In genomic region chr19:50353487-50353880, GRCh38 we compare ENCODE assay signal across 1 cellular context.
TF ChIP-seq lines count a peak whose summit lies in the region.

No MANE protein-coding gene starts in this region.

TF ChIP-seq in K562, 482 proteins besides CTCF, POLR2A, EP300 and RAD21:
- TF ChIP-seq CBFA2T3 (IDR thresholded peaks at IDR 0.05), result peak; percentile 41; the same call in 1 of the 2 replicates
